In the genomic region with DNA sequence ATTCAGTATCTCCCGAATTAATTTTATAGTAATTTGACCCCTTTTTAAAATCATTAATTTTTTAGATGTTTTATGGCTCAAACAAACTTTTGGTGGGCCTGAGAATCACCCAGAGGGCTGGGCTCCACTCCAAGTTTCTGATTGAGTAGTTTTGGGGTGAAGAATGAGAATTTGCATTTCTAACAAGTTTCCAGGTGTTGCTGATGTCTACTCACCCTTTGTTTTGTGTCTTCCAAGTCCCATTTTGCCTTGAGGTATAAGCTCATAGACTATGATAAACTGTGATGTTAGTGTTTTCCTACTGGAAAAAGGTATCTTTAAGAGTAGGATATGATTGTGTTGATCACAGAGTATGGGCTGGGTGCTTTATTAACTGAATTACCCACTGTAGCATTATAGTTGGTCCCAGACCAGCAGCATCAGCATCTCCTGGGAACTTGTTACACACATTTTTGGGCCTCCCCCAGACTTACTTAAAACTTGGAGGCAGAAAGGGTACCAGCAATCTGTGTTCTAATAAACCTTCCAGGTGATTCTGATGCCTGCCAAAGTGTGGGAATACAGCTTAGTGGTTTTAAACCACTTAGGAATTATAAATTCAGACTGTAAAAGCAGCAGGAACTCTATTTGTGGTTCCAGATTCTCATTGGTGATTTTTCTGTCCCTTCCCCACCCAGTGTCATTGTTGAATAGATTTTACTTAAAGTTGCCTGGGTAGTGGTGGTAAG, we compare ENCODE assay signal across 18 cellular contexts. TPM values are rescaled to one million over a fixed set of nuclear protein-coding genes. Genes with fewer than 3 reads are reported as not detected.
A peak's percentile ranks its signal among the peaks of the same experiment; 100 is the strongest.
DNase-seq lines count a peak whose midpoint lies in the region; ATAC-seq and TF ChIP-seq lines count a peak whose summit lies in the region.
"Had no signal": no experiment of that assay in that cellular context is flagged by ENCODE, and none has a peak within 500 bp of the region (broad histone marks: within the 10 kb centered on the region; RNA-seq: fewer than 3 reads in every experiment).

No MANE protein-coding gene starts in this region.

- DNase-seq in DMS 273 (lab: John Stamatoyannopoulos, UW; ENCODE audit: unreplicated experiment) (peak; percentile 58), DMS 273 treated with DMSO at 0.1 percent for 48 hours (lab: John Stamatoyannopoulos, UW) (no peak), colonic mucosa (no peak), NCI-H345 treated with DMSO at 0.1 percent for 48 hours (lab: John Stamatoyannopoulos, UW; ENCODE audit: unreplicated experiment) (no peak), NCI-H446 treated with DMSO at 0.1 percent for 48 hours (lab: John Stamatoyannopoulos, UW) (no peak), COLO668 (lab: John Stamatoyannopoulos, UW; ENCODE audit: unreplicated experiment) (no peak)
- DNase-seq: activated CD8-positive, alpha-beta T cell treated with anti-CD3 and anti-CD28 coated beads, Interleukin-2, amount 10 ng/mL, durations not matched to agents 7 days and 5 days; activated effector memory CD4-positive, alpha-beta T cell treated with anti-CD3 and anti-CD28 coated beads, Interleukin-2, amount 50 U/mL, for 16 hours; erythroblast; IMR-90; NCI-H1048; OCI-M1; stimulated activated naive B cell treated with anti-CD40 and anti-IgM and Interleukin-4, amounts not matched to agents 10 μg/mL and 1 μg/mL and 100 μg/mL, for 72 hours had no signal

- peak overlapping the region; percentile 43 for H3K27ac ChIP-seq in colonic mucosa
- H3K27ac ChIP-seq: 22Rv1, neutrophil had no signal

- H3K27me3 ChIP-seq in colonic mucosa = no peaks in the 10 kb centered on the region
- H3K27me3 ChIP-seq: neutrophil had no signal

- H3K4me3 ChIP-seq in colonic mucosa = no peak overlapping the region

- intact Hi-C loops in colonic mucosa (cut with DNase I) = no loop called here

- H3K9ac ChIP-seq in colonic mucosa (ENCODE audit: low read depth in 2 of 2, low read length in 2 of 2) = no peak overlapping the region

- H3K36me3 ChIP-seq in colonic mucosa = no peaks in the 10 kb centered on the region
- H3K36me3 ChIP-seq: neutrophil had no signal

- H3K9me3 ChIP-seq in colonic mucosa = no peaks in the 10 kb centered on the region
- H3K9me3 ChIP-seq: neutrophil had no signal

- ATAC-seq in GM21576 (IDR thresholded peaks at IDR 0.05; ENCODE audit: unreplicated experiment) (peak; percentile 58), HG03095 (IDR thresholded peaks at IDR 0.05; ENCODE audit: unreplicated experiment) (peak; percentile 65)
- ATAC-seq: activated CD8-positive, alpha-beta T cell treated with anti-CD3 and anti-CD28 coated beads, Interleukin-2, amount 10 ng/mL, durations not matched to agents 7 days and 5 days; SK-N-SH treated with all-trans-retinoic acid at 6 μM for 48 hours; stimulated activated naive B cell treated with anti-CD40 and anti-IgM and Interleukin-4, amounts not matched to agents 10 μg/mL and 1 μg/mL and 100 μg/mL, for 72 hours had no signal

- no peak for TF ChIP-seq CTCF in colonic mucosa (IDR thresholded peaks at IDR 0.05)

- peaks cover 8% of the 10 kb centered on the region for H3K4me1 ChIP-seq in colonic mucosa

RNA-seq across cellular contexts. Expression of gene ZNRF2, which starts 19.1 kb away (rescaled TPM):
- total RNA-seq in colonic mucosa = 10 to 100 TPM; 42.4 to 45.9 TPM
